In genomic region chr1:208737922-208738321, GRCh38 we compare ENCODE assay signal across 18 cellular contexts.
A peak's percentile ranks its signal among the peaks of the same experiment; 100 is the strongest.
DNase-seq lines count a peak whose midpoint lies in the region; ATAC-seq and TF ChIP-seq lines count a peak whose summit lies in the region.
"Had no signal": no experiment of that assay in that cellular context is flagged by ENCODE, and none has a peak within 500 bp of the region (broad histone marks: within the 10 kb centered on the region; RNA-seq: fewer than 3 reads in every experiment).

No MANE protein-coding gene starts in this region.

- H3K9ac ChIP-seq in OCI-LY1 (ENCODE audit: low read length) = no peak overlapping the region

- H3K4me1 ChIP-seq in OCI-LY1 (ENCODE audit: insufficient read depth, low read length, severe bottlenecking) = no peaks in the 10 kb centered on the region

- H3K4me3 ChIP-seq in OCI-LY1 (ENCODE audit: low read depth, low read length, poor library complexity, severe bottlenecking) = no peak overlapping the region
- H3K4me3 ChIP-seq: mucosa of descending colon had no signal

- DNase-seq in cerebellar cortex (ENCODE audit: low spot score) = no peak
- DNase-seq in KG1 (lab: John Stamatoyannopoulos, UW) = no peak
- DNase-seq in activated CD4-positive, CD25-positive, alpha-beta regulatory T cell treated with anti-CD3 and anti-CD28 coated beads, Interleukin-2, amount 50 U/mL, for 72 hours = no peak
- no peak for DNase-seq in HUDEP-2 (lab: John Stamatoyannopoulos, UW; ENCODE audit: unreplicated experiment in 76 of 76)
- DNase-seq: activated T-cell treated with anti-CD3 and anti-CD28 coated beads for 4 hours; amniotic stem cell; CD4-positive, CD25-positive, alpha-beta regulatory T cell; dermis blood vessel endothelial cell; GF-D8; GOT3; IMR-90; mucosa of descending colon; NCI-H2029; WERI-Rb-1 had no signal

- no peaks in the 10 kb centered on the region for H3K36me3 ChIP-seq in OCI-LY1 (ENCODE audit: insufficient read depth, low read length)
- H3K36me3 ChIP-seq: WERI-Rb-1 had no signal

- no peaks in the 10 kb centered on the region for H3F3A ChIP-seq in OCI-LY1 (ENCODE audit: insufficient read depth, low read length)

- no peaks in the 10 kb centered on the region for H3K9me2 ChIP-seq in OCI-LY1 (ENCODE audit: low read depth, low read length)

- H3K27ac ChIP-seq in OCI-LY1 (ENCODE audit: low read depth, low read length, poor library complexity, severe bottlenecking) = no peak overlapping the region
- H3K27ac ChIP-seq: WERI-Rb-1 had no signal

- H3K9me3 ChIP-seq in OCI-LY1 (ENCODE audit: low read length) = no peaks in the 10 kb centered on the region
- H3K9me3 ChIP-seq: mucosa of descending colon had no signal

- H3K27me3 ChIP-seq in OCI-LY1 (ENCODE audit: insufficient read depth, low read length) = no peaks in the 10 kb centered on the region

- H2AFZ ChIP-seq in OCI-LY1 (ENCODE audit: low read length) = no peak overlapping the region

- no peak overlapping the region for H3K4me2 ChIP-seq in OCI-LY1 (ENCODE audit: low read length)

- peak; percentile 86 for ATAC-seq in GM18861 (IDR thresholded peaks at IDR 0.05; ENCODE audit: unreplicated experiment)
- peak; percentile 93 for ATAC-seq in GM21515 (IDR thresholded peaks at IDR 0.05; ENCODE audit: unreplicated experiment)
- peak; percentile 84 for ATAC-seq in HG03025 (IDR thresholded peaks at IDR 0.05; ENCODE audit: low FRiP score, unreplicated experiment)
- ATAC-seq: mucosa of descending colon had no signal

- no peaks in the 10 kb centered on the region for H3K79me2 ChIP-seq in OCI-LY1 (ENCODE audit: insufficient read depth, low read length)

- peak; percentile 21; the same call in 1 of the 2 replicates for TF ChIP-seq CTCF in OCI-LY1 (IDR thresholded peaks at IDR 0.05; ENCODE audit: low read length)

- H4K20me1 ChIP-seq in OCI-LY1 (ENCODE audit: insufficient read depth, low read length) = no peaks in the 10 kb centered on the region
